Comparison of ENCODE assay signal across 17 cellular contexts in genomic region chr9:135794361-135794885, GRCh38.
DNase-seq lines count a peak whose midpoint lies in the region; ATAC-seq and TF ChIP-seq lines count a peak whose summit lies in the region.
"Had no signal": no experiment of that assay in that cellular context is flagged by ENCODE, and none has a peak within 500 bp of the region (broad histone marks: within the 10 kb centered on the region; RNA-seq: fewer than 3 reads in every experiment).

No MANE protein-coding gene starts in this region.

- DNase-seq in H7 (peak; percentile 48), T-helper 17 cell (no peak), osteoblast (ENCODE audit: insufficient read length, low spot score, missing footprints) (peak; percentile 77)
- DNase-seq in effector CD4-positive, alpha-beta T cell = no peak
- DNase-seq: 8988T; ACHN; BE2C; C1 segment of cervical spinal cord; CD4-positive, alpha-beta memory T cell; CD4-positive, CD25-positive, alpha-beta regulatory T cell; CD8-positive, alpha-beta memory T cell; COR-L47; DMS79 treated with DMSO at 0.1 percent for 48 hours; GF-D8 had no signal

- TF ChIP-seq CTCF in osteoblast (IDR thresholded peaks at IDR 0.05; ENCODE audit: extremely low read depth, low read depth, low read length) = no peak

- no peaks in the 10 kb centered on the region for H3K36me3 ChIP-seq in H7 (replicated peaks; ENCODE audit: control insufficient read depth, insufficient read depth, low read length)
- no peaks in the 10 kb centered on the region for H3K36me3 ChIP-seq in osteoblast (ENCODE audit: insufficient read depth, low read length)
- H3K36me3 ChIP-seq: BE2C, BLaER1 had no signal

- H2AFZ ChIP-seq in osteoblast (ENCODE audit: low read length) = no peak overlapping the region

- no peaks in the 10 kb centered on the region for H3K4me1 ChIP-seq in osteoblast (ENCODE audit: insufficient read depth, low read length)

- H3K27ac ChIP-seq in osteoblast (ENCODE audit: low read depth, low read length) = no peak overlapping the region
- H3K27ac ChIP-seq: BLaER1 had no signal

- H3K27me3 Mint-ChIP-seq in T-helper 17 cell = no peaks in the 10 kb centered on the region
- H3K27me3 Mint-ChIP-seq: CD4-positive, alpha-beta memory T cell; CD8-positive, alpha-beta memory T cell had no signal

- no peak overlapping the region for H3K4me3 Mint-ChIP-seq in T-helper 17 cell
- H3K4me3 Mint-ChIP-seq: CD14-positive monocyte; CD4-positive, alpha-beta memory T cell; CD4-positive, CD25-positive, alpha-beta regulatory T cell; CD8-positive, alpha-beta memory T cell had no signal

- no peaks in the 10 kb centered on the region for H4K20me1 ChIP-seq in osteoblast (ENCODE audit: insufficient read depth, low read length)
- H4K20me1 ChIP-seq: BLaER1 had no signal

- no peak overlapping the region for H3K4me2 ChIP-seq in osteoblast (ENCODE audit: insufficient read depth, low read length)
- H3K4me2 ChIP-seq: BLaER1 had no signal

- no peak for ATAC-seq in T-helper 17 cell
- no peak for ATAC-seq in HG02938 (IDR thresholded peaks at IDR 0.05; ENCODE audit: unreplicated experiment)

- H3K4me3 ChIP-seq in H7 (ENCODE audit: insufficient read depth, low read depth, low read length) (no peak overlapping the region), osteoblast (ENCODE audit: insufficient read depth, low read length) (no peak overlapping the region)
- H3K4me3 ChIP-seq: BLaER1 had no signal

- H3K9me3 ChIP-seq in T-helper 17 cell (ENCODE audit: control insufficient read depth, low read length, poor library complexity, severe bottlenecking) (no peaks in the 10 kb centered on the region), osteoblast (ENCODE audit: low read depth, low read length) (no peaks in the 10 kb centered on the region)
- H3K9me3 ChIP-seq: BE2C, BLaER1 had no signal

- H3K27me3 ChIP-seq in H7 (ENCODE audit: control insufficient read depth, insufficient read depth, low read length) (no peaks in the 10 kb centered on the region), osteoblast (ENCODE audit: insufficient read depth, low read length) (no peaks in the 10 kb centered on the region)
- H3K27me3 ChIP-seq: BE2C, BLaER1 had no signal

- no peaks in the 10 kb centered on the region for H3K79me2 ChIP-seq in osteoblast (ENCODE audit: insufficient read depth, low read length)

- H3K36me3 Mint-ChIP-seq in T-helper 17 cell (ENCODE audit: low read depth) = no peaks in the 10 kb centered on the region
- H3K36me3 Mint-ChIP-seq: CD14-positive monocyte; CD4-positive, alpha-beta memory T cell; CD4-positive, CD25-positive, alpha-beta regulatory T cell; CD8-positive, alpha-beta memory T cell had no signal

- H3K27ac Mint-ChIP-seq in T-helper 17 cell = peak overlapping the region; percentile 43
- H3K27ac Mint-ChIP-seq: CD14-positive monocyte; CD4-positive, alpha-beta memory T cell; CD4-positive, CD25-positive, alpha-beta regulatory T cell had no signal

- H3K4me1 Mint-ChIP-seq in T-helper 17 cell = peaks cover 14% of the 10 kb centered on the region

Comparison
In these comparisons a context has a peak if more than half of its experiments do, and no peak if none do; other contexts are left out.
1. DNase-seq: peak in H7 (single experiment) and osteoblast (single experiment); none in T-helper 17 cell (0 of 3) and effector CD4-positive, alpha-beta T cell (single experiment).